Comparison of ENCODE assay signal across 1 cellular context in the genomic region with DNA sequence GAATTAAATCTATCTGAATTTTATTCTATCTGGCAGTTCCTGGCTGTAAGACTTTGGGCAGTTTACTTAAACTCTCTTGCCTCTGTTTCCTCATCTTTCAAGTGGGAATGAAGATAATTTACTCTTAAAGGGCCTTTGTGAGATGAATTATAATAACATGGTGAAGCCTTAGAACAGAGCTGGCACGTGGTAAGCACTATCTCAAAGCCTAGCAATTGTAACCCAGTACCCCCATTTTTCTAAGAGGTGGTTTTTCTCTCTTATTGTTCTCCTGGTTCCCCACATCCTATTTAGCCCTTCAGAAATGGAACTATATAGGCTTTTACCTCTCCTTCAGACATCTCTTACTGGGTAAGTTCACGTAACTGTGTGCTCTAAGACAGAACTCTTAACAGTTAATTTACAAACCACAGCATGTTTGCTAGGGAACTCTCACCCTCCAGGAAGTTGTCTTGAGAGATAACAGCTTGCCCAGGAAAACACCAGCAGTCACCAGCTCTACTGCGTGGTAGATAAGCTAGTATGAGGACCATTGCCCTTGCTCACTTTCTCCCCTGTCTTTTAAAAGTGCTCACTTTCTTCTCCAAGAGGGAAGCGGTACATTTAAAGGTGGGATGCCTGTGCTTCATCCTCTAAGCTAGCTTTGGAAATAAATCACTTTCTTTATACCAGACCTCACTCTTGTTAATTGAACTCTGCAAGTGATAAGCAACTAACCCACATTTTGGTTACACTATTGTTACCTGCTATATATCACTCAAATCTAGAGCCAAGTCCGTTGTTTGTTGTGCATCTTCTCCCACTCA.
TF ChIP-seq lines count a peak whose summit lies in the region.

No MANE protein-coding gene starts in this region.

TF ChIP-seq in K562, 482 proteins besides CTCF, POLR2A, EP300 and RAD21 (continued from another document and continues in another):
- TF ChIP-seq, protein P1, sequence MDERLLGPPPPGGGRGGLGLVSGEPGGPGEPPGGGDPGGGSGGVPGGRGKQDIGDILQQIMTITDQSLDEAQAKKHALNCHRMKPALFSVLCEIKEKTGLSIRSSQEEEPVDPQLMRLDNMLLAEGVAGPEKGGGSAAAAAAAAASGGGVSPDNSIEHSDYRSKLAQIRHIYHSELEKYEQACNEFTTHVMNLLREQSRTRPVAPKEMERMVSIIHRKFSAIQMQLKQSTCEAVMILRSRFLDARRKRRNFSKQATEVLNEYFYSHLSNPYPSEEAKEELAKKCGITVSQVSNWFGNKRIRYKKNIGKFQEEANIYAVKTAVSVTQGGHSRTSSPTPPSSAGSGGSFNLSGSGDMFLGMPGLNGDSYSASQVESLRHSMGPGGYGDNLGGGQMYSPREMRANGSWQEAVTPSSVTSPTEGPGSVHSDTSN (CRISPR knock-in tag; IDR thresholded peaks at IDR 0.05; ENCODE audit: low read depth), result no peak
- TF ChIP-seq, protein P1 (tag; conservative IDR thresholded peaks at IDR 0.05; ENCODE audit: low read depth), result 0 out of 2 replicates have a peak, but pooled peaks have one; percentile 35
- TF ChIP-seq L3MBTL2 (IDR thresholded peaks at IDR 0.05) (peak; percentile 76; the same call in 1 of the 2 replicates), MEIS2 (IDR thresholded peaks at IDR 0.05; ENCODE audit: partially characterized antibody) (peak; percentile 38), SMAD4 (CRISPR knock-in tag; conservative IDR thresholded peaks at IDR 0.05) (no peak; the same call in 1 of the 2 replicates), CCNT2 (IDR thresholded peaks at IDR 0.05; ENCODE audit: borderline replicate concordance, extremely low read depth, insufficient read length, low read depth, low read length) (peak; percentile 28), NR4A1 (CRISPR knock-in tag; IDR thresholded peaks at IDR 0.05) (no peak), NR4A1 (tag; IDR thresholded peaks at IDR 0.05) (peak; percentile 59; the same call in 1 of the 2 replicates), ETV5 (CRISPR knock-in tag; IDR thresholded peaks at IDR 0.05; ENCODE audit: low read depth) (peak; percentile 75; the same call in 1 of the 2 replicates), MTA3 (IDR thresholded peaks at IDR 0.05; ENCODE audit: borderline replicate concordance) (peak; percentile 44; the same call in 1 of the 2 replicates), GATA2 (CRISPR knock-in tag; IDR thresholded peaks at IDR 0.05) (peak; percentile 68), RFX1 (IDR thresholded peaks at IDR 0.05) (peak; percentile 9; the same call in 1 of the 2 replicates), TRIM24 (IDR thresholded peaks at IDR 0.05) (0 out of 4 replicates have a peak, but pooled peaks of 1 of the 2 experiments have one; percentile 30), FOXJ3 (CRISPR knock-in tag; IDR thresholded peaks at IDR 0.05) (no peak), TEAD4 (IDR thresholded peaks at IDR 0.05; ENCODE audit: low read length) (peak; percentile 66), TEAD4 (CRISPR knock-in tag; IDR thresholded peaks at IDR 0.05; ENCODE audit: borderline replicate concordance) (no peak), HDAC8 (tag; IDR thresholded peaks at IDR 0.05) (no peak), KDM1A (IDR thresholded peaks at IDR 0.05) (peak; percentile 51 to 63; a peak in 3 of 4 replicates), NCOR1 (IDR thresholded peaks at IDR 0.05) (peak; percentile 68), ZFP1 (CRISPR knock-in tag; IDR thresholded peaks at IDR 0.05) (peak; percentile 49; the same call in 1 of the 2 replicates), KDM5B (IDR thresholded peaks at IDR 0.05; ENCODE audit: insufficient replicate concordance, low read depth, low read length) (no peak), ERF (CRISPR knock-in tag; IDR thresholded peaks at IDR 0.05) (no peak), MAFK (IDR thresholded peaks at IDR 0.05; ENCODE audit: low read length) (no peak), ZNF197 (CRISPR knock-in tag; IDR thresholded peaks at IDR 0.05; ENCODE audit: low read depth) (0 out of 2 replicates have a peak, but pooled peaks have one; percentile 31), POLR2AphosphoS5 (IDR thresholded peaks at IDR 0.05; ENCODE audit: control insufficient read depth, insufficient read depth, low read depth, low read length) (peak; percentile 49; the same call in 1 of the 2 replicates), HNRNPL (IDR thresholded peaks at IDR 0.05; ENCODE audit: low read depth, low read length) (0 out of 2 replicates have a peak, but pooled peaks have one; percentile 22), FOSL1 (tag; conservative IDR thresholded peaks at IDR 0.05) (0 out of 2 replicates have a peak, but pooled peaks have one; percentile 34), SMARCC2 (IDR thresholded peaks at IDR 0.05; ENCODE audit: low read depth) (peak; percentile 35; the same call in 1 of the 2 replicates), ZBTB7A (IDR thresholded peaks at IDR 0.05; ENCODE audit: borderline replicate concordance, control insufficient read depth, low read depth, low read length) (no peak), RCOR1 (IDR thresholded peaks at IDR 0.05; ENCODE audit: borderline replicate concordance in 1 of 2, low read depth in 2 of 2, low read length in 2 of 2) (peak in 1 of 2 experiments; percentile 50; a peak in 2 of 4 replicates), RFX7 (CRISPR knock-in tag; IDR thresholded peaks at IDR 0.05) (peak; percentile 11; the same call in 1 of the 2 replicates), SMARCE1 (IDR thresholded peaks at IDR 0.05) (peak; percentile 44; the same call in 1 of the 2 replicates), IFI16 (CRISPR knock-in tag; IDR thresholded peaks at IDR 0.05) (no peak), BHLHE40 (IDR thresholded peaks at IDR 0.05; ENCODE audit: low read length) (peak; percentile 42; the same call in 1 of the 2 replicates), ZKSCAN1 (IDR thresholded peaks at IDR 0.05; ENCODE audit: low read depth, low read length) (0 out of 2 replicates have a peak, but pooled peaks have one; percentile 41), POLR2H (tag; IDR thresholded peaks at IDR 0.05; ENCODE audit: low read depth) (0 out of 2 replicates have a peak, but pooled peaks have one; percentile 27), CBFA2T2 (conservative IDR thresholded peaks at IDR 0.05) (peak; percentile 68), NBN (IDR thresholded peaks at IDR 0.05; ENCODE audit: low read depth) (no peak), ZNF695 (CRISPR knock-in tag; IDR thresholded peaks at IDR 0.05) (no peak), SAP30 (IDR thresholded peaks at IDR 0.05; ENCODE audit: borderline replicate concordance, insufficient read depth, low read depth, low read length, poor library complexity, severe bottlenecking) (no peak), MECOM (CRISPR knock-in tag; IDR thresholded peaks at IDR 0.05) (peak; percentile 10; the same call in 1 of the 2 replicates)
- TF ChIP-seq, protein P2, sequence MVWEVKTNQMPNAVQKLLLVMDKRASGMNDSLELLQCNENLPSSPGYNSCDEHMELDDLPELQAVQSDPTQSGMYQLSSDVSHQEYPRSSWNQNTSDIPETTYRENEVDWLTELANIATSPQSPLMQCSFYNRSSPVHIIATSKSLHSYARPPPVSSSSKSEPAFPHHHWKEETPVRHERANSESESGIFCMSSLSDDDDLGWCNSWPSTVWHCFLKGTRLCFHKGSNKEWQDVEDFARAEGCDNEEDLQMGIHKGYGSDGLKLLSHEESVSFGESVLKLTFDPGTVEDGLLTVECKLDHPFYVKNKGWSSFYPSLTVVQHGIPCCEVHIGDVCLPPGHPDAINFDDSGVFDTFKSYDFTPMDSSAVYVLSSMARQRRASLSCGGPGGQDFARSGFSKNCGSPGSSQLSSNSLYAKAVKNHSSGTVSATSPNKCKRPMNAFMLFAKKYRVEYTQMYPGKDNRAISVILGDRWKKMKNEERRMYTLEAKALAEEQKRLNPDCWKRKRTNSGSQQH (CRISPR knock-in tag; IDR thresholded peaks at IDR 0.05), result no peak
- TF ChIP-seq, protein P3, sequence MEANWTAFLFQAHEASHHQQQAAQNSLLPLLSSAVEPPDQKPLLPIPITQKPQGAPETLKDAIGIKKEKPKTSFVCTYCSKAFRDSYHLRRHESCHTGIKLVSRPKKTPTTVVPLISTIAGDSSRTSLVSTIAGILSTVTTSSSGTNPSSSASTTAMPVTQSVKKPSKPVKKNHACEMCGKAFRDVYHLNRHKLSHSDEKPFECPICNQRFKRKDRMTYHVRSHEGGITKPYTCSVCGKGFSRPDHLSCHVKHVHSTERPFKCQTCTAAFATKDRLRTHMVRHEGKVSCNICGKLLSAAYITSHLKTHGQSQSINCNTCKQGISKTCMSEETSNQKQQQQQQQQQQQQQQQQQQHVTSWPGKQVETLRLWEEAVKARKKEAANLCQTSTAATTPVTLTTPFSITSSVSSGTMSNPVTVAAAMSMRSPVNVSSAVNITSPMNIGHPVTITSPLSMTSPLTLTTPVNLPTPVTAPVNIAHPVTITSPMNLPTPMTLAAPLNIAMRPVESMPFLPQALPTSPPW (CRISPR knock-in tag; IDR thresholded peaks at IDR 0.05), result peak; percentile 23; the same call in 1 of the 2 replicates
- TF ChIP-seq, protein P4, sequence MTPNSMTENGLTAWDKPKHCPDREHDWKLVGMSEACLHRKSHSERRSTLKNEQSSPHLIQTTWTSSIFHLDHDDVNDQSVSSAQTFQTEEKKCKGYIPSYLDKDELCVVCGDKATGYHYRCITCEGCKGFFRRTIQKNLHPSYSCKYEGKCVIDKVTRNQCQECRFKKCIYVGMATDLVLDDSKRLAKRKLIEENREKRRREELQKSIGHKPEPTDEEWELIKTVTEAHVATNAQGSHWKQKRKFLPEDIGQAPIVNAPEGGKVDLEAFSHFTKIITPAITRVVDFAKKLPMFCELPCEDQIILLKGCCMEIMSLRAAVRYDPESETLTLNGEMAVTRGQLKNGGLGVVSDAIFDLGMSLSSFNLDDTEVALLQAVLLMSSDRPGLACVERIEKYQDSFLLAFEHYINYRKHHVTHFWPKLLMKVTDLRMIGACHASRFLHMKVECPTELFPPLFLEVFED (CRISPR knock-in tag; conservative IDR thresholded peaks at IDR 0.05), result no peak
- TF ChIP-seq, protein P5, sequence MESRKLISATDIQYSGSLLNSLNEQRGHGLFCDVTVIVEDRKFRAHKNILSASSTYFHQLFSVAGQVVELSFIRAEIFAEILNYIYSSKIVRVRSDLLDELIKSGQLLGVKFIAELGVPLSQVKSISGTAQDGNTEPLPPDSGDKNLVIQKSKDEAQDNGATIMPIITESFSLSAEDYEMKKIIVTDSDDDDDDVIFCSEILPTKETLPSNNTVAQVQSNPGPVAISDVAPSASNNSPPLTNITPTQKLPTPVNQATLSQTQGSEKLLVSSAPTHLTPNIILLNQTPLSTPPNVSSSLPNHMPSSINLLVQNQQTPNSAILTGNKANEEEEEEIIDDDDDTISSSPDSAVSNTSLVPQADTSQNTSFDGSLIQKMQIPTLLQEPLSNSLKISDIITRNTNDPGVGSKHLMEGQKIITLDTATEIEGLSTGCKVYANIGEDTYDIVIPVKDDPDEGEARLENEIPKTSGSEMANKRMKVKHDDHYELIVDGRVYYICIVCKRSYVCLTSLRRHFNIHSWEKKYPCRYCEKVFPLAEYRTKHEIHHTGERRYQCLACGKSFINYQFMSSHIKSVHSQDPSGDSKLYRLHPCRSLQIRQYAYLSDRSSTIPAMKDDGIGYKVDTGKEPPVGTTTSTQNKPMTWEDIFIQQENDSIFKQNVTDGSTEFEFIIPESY (CRISPR knock-in tag; IDR thresholded peaks at IDR 0.05), result no peak
- TF ChIP-seq, protein P6, sequence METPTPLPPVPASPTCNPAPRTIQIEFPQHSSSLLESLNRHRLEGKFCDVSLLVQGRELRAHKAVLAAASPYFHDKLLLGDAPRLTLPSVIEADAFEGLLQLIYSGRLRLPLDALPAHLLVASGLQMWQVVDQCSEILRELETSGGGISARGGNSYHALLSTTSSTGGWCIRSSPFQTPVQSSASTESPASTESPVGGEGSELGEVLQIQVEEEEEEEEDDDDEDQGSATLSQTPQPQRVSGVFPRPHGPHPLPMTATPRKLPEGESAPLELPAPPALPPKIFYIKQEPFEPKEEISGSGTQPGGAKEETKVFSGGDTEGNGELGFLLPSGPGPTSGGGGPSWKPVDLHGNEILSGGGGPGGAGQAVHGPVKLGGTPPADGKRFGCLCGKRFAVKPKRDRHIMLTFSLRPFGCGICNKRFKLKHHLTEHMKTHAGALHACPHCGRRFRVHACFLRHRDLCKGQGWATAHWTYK (CRISPR knock-in tag; IDR thresholded peaks at IDR 0.05), result no peak
